Comparison of ENCODE assay signal across 19 cellular contexts in the genomic region with DNA sequence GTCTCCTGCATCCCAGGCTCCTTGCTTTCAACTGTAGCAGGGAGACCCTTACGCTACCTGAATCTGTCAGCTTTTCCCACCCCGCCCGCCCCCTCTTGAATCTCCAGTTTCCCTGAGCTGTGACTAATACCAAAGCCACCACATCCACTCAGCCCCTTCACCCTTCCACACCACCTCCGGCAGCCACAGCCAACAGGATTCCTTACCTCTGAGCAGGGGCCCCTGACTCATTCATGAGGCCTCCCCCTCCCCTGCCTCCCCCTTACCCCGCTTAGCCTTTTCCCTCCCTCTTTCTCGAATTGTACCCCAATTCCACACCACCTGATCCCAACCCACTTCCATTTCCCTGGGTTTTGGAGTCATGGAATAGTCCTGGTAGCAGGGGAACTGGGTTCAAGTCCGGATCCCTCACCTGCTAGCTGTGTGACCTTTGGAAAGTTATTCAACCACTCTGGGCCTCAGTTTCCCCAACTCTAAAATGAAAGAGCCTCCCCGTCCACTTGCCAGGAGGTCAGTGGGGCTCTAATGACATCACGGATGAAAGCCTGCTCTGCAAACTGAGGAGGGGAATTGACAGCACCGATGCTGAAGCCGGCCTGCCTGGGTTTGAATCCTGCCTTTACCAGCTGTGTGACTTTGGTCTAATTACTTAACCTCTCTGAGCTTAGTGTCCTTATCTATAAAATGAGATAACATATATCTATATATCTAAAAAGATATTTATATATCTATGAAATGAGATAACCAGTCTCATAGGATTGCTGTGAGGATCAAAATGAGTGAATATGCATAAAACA. TPM values are rescaled to one million over a fixed set of nuclear protein-coding genes. Genes with fewer than 3 reads are reported as not detected.
DNase-seq lines count a peak whose midpoint lies in the region; FAIRE-seq and TF ChIP-seq lines count a peak whose summit lies in the region.
"Had no signal": no experiment of that assay in that cellular context is flagged by ENCODE, and none has a peak within 500 bp of the region (broad histone marks: within the 10 kb centered on the region; RNA-seq: fewer than 3 reads in every experiment).

No MANE protein-coding gene starts in this region.

- H3K27ac Mint-ChIP-seq in mesothelial cell of epicardium, result no peak overlapping the region
- H3K27ac Mint-ChIP-seq: CD4-positive, CD25-positive, alpha-beta regulatory T cell had no signal

- H3K27me3 ChIP-seq in MG63 (no peaks in the 10 kb centered on the region; the same call in 1 of the 2 replicates), mammary epithelial cell (ENCODE audit: insufficient read depth, low read length) (peaks cover 6% of the 10 kb centered on the region), neuronal stem cell (ENCODE audit: control insufficient read depth in 3 of 3, insufficient read depth in 3 of 3, low read depth in 1 of 3, low read length in 3 of 3) (peaks cover 0 to 3% (median 0%) of the 10 kb centered on the region in 3 experiments), transverse colon (peaks cover 66% of the 10 kb centered on the region)

- DNase-seq in Daoy (ENCODE audit: low read depth) (peak; percentile 89), MG63 (peak; percentile 71), mammary epithelial cell (peak; percentile 60), neuronal stem cell (ENCODE audit: low spot score) (no peak), OCI-LY7 (ENCODE audit: low spot score) (no peak), mesothelial cell of epicardium (ENCODE audit: low spot score in 2 of 2, unreplicated experiment in 2 of 2) (no peak), GM12892 (ENCODE audit: insufficient read length) (no peak), transverse colon (no peak)
- DNase-seq: activated naive CD4-positive, alpha-beta T cell treated with Interleukin-2 at 50 U/mL for 16 hours; CD4-positive, CD25-positive, alpha-beta regulatory T cell; GF-D8; heart right ventricle; left colon; NK-92 treated with Interleukin-12 subunit alpha and Interleukin-12 subunit beta, amount 100 ng/mL, for 24 hours; stimulated activated CD4-positive, alpha-beta T cell treated with anti-CD3 and anti-CD28 coated beads, Interleukin-4, amount 100 ng/mL, for 24 hours; upper lobe of left lung had no signal

- TF ChIP-seq CTCF in mammary epithelial cell (conservative IDR thresholded peaks at IDR 0.05 in 1 of 2, IDR thresholded peaks at IDR 0.05 in 1 of 2; ENCODE audit: extremely low read depth in 1 of 2, insufficient read depth in 1 of 2, low read depth in 1 of 2, low read length in 2 of 2) (no peak), OCI-LY7 (conservative IDR thresholded peaks at IDR 0.05; ENCODE audit: low read length) (no peak), mesothelial cell of epicardium (IDR thresholded peaks at IDR 0.05; ENCODE audit: unreplicated experiment) (no peak), transverse colon (IDR thresholded peaks at IDR 0.05) (no peak)

- no peak overlapping the region for H3K14ac ChIP-seq in neuronal stem cell (ENCODE audit: low read length)

- H4K91ac ChIP-seq in neuronal stem cell (ENCODE audit: low read depth, low read length, poor library complexity), result no peak overlapping the region

- H3K36me3 ChIP-seq in MG63 (no peaks in the 10 kb centered on the region), mammary epithelial cell (ENCODE audit: insufficient read depth, low read length) (no peaks in the 10 kb centered on the region), neuronal stem cell (replicated peaks in 1 of 2; ENCODE audit: control insufficient read depth in 2 of 2, insufficient read depth in 2 of 2, low read length in 2 of 2) (no peaks in the 10 kb centered on the region), OCI-LY7 (ENCODE audit: insufficient read depth, low read length) (no peaks in the 10 kb centered on the region), transverse colon (no peaks in the 10 kb centered on the region)
- H3K36me3 ChIP-seq: heart right ventricle, upper lobe of left lung had no signal

- peaks cover 6% of the 10 kb centered on the region for H3K4me1 Mint-ChIP-seq in mesothelial cell of epicardium

- H3K36me3 Mint-ChIP-seq in mesothelial cell of epicardium, result no peaks in the 10 kb centered on the region

- no peaks in the 10 kb centered on the region for H3K9me3 ChIP-seq in MG63
- H3K9me3 ChIP-seq in mammary epithelial cell (replicated peaks; ENCODE audit: insufficient read depth, low read length), result no peaks in the 10 kb centered on the region
- no peaks in the 10 kb centered on the region for H3K9me3 ChIP-seq in neuronal stem cell (replicated peaks in 1 of 2; ENCODE audit: control insufficient read depth in 2 of 2, insufficient read depth in 1 of 2, low read depth in 1 of 2, low read length in 2 of 2)
- no peaks in the 10 kb centered on the region for H3K9me3 ChIP-seq in OCI-LY7 (ENCODE audit: low read length)
- no peaks in the 10 kb centered on the region for H3K9me3 ChIP-seq in transverse colon
- H3K9me3 ChIP-seq: heart right ventricle, upper lobe of left lung had no signal

- peaks cover 67% of the 10 kb centered on the region for H3K27me3 Mint-ChIP-seq in mesothelial cell of epicardium (ENCODE audit: low read depth)

- no peak overlapping the region for H3K9ac ChIP-seq in mammary epithelial cell (ENCODE audit: insufficient read depth, low read length)
- no peak overlapping the region for H3K9ac ChIP-seq in neuronal stem cell (ENCODE audit: low read depth, low read length, poor library complexity)

- intact Hi-C loops in mammary epithelial cell (cut with micrococcal nuclease), result no loop called here
- intact Hi-C loops in OCI-LY7 (cut with micrococcal nuclease; ENCODE audit: unreplicated experiment), result no loop called here
- intact Hi-C loops in transverse colon (cut with DNase I; ENCODE audit: low total_unique reads), result no loop called here

- H3K23ac ChIP-seq in neuronal stem cell (ENCODE audit: low read depth, low read length, poor library complexity), result no peak overlapping the region

- POLR2A ChIA-PET in OCI-LY7 (lab: Charles Lee), result interaction anchor here (0.7 kb wide), 1 partner anchor 49 kb away, joined by 11 read pairs; no protein-coding TSS in a partner anchor

- H2AFZ ChIP-seq in mammary epithelial cell (ENCODE audit: low read depth, low read length) (no peak overlapping the region), neuronal stem cell (ENCODE audit: low read length) (no peak overlapping the region), OCI-LY7 (ENCODE audit: low read length) (no peak overlapping the region)

- peak overlapping the region; percentile 9 for H2AK5ac ChIP-seq in neuronal stem cell (ENCODE audit: low read depth, low read length)

- H4K8ac ChIP-seq in neuronal stem cell (ENCODE audit: low read depth, low read length), result no peak overlapping the region

- H3K4me1 ChIP-seq in mammary epithelial cell (ENCODE audit: insufficient read depth, low read length) (no peaks in the 10 kb centered on the region), neuronal stem cell (ENCODE audit: control insufficient read depth in 2 of 2, insufficient read depth in 1 of 2, low read depth in 1 of 2, low read length in 2 of 2) (peaks cover 13 to 20% of the 10 kb centered on the region in 2 donors), OCI-LY7 (ENCODE audit: insufficient read depth, low read length, poor library complexity, severe bottlenecking) (no peaks in the 10 kb centered on the region), transverse colon (peaks cover 0 to 4% (median 0%) of the 10 kb centered on the region in 4 donors)

- TF ChIP-seq POLR2A in GM12892 (IDR thresholded peaks at IDR 0.05; ENCODE audit: low read depth, low read length), result no peak
- TF ChIP-seq POLR2A in transverse colon (IDR thresholded peaks at IDR 0.05), result no peak

- H3K79me2 ChIP-seq in mammary epithelial cell (ENCODE audit: insufficient read depth, low read length), result no peaks in the 10 kb centered on the region
- H3K79me2 ChIP-seq in OCI-LY7 (ENCODE audit: insufficient read depth, low read depth, low read length), result no peaks in the 10 kb centered on the region

- no peak overlapping the region for H3K4me3 Mint-ChIP-seq in mesothelial cell of epicardium

- WGBS in mammary epithelial cell (ENCODE audit: low coverage, missing lambda C conversion rate), result 86% methylated on average over 7 of the region's 11 CpGs
- no CpG with 5 or more reads among the region's 11 CpGs for WGBS in neuronal stem cell (ENCODE audit: extremely low coverage in 2 of 2, insufficient read length in 2 of 2, insufficient replicate concordance in 1 of 2), 2 donors
- WGBS in transverse colon (ENCODE audit: low coverage in 1 of 2), 2 donors, result 58 to 74% methylated on average over 6 to 11 of the region's 11 CpGs

- H3K79me1 ChIP-seq in neuronal stem cell (ENCODE audit: low read depth, low read length), result peaks cover 5% of the 10 kb centered on the region

- no peak for TF ChIP-seq EP300 in transverse colon (IDR thresholded peaks at IDR 0.05; ENCODE audit: low read depth)

- dilution Hi-C loops in mammary epithelial cell (cut with HindIII; ENCODE audit: low sequenced_read_pairs), result no loop called here

- H3K27ac ChIP-seq in mammary epithelial cell (ENCODE audit: insufficient read depth, low read depth, low read length), result no peak overlapping the region
- H3K27ac ChIP-seq in neuronal stem cell (replicated peaks; ENCODE audit: low read length), result no peak overlapping the region
- H3K27ac ChIP-seq in OCI-LY7 (ENCODE audit: low read depth, low read length, poor library complexity, severe bottlenecking), result no peak overlapping the region
- no peak overlapping the region for H3K27ac ChIP-seq in transverse colon
- H3K27ac ChIP-seq: heart right ventricle, SK-N-MC, upper lobe of left lung, VCaP had no signal

- H4K20me1 ChIP-seq in mammary epithelial cell (ENCODE audit: insufficient read depth, low read length) (no peaks in the 10 kb centered on the region), OCI-LY7 (ENCODE audit: insufficient read depth, low read length) (no peaks in the 10 kb centered on the region)

- H3K18ac ChIP-seq in neuronal stem cell (ENCODE audit: low read length), result no peak overlapping the region

- H3K4me3 ChIP-seq in MG63 (no peak overlapping the region), mammary epithelial cell (replicated peaks in 1 of 3; ENCODE audit: insufficient read depth in 1 of 3, low read depth in 2 of 3, low read length in 3 of 3) (no peak overlapping the region), neuronal stem cell (ENCODE audit: low read length in 2 of 2) (no peak overlapping the region), OCI-LY7 (ENCODE audit: low read depth, low read length, poor library complexity, severe bottlenecking) (no peak overlapping the region), transverse colon (no peak overlapping the region)
- H3K4me3 ChIP-seq: heart right ventricle, SK-N-MC, upper lobe of left lung had no signal

- in situ Hi-C loops in mammary epithelial cell (cut with MboI; ENCODE audit: low sequenced_read_pairs in 2 of 2) (no loop called here), transverse colon (cut with MboI; ENCODE audit: low pct_ligation_motif_present in 1 of 4, low pct_unique_long_range_greater_than_20kb in 1 of 4, low sequenced_read_pairs in 3 of 4) (no loop called here)

- H2BK120ac ChIP-seq in neuronal stem cell (ENCODE audit: low read depth, low read length), result no peak overlapping the region

- FAIRE-seq in GM12892 (lab: Jason Lieb, UNC), result no peak
- FAIRE-seq: H1 had no signal

- no peak overlapping the region for H2BK12ac ChIP-seq in neuronal stem cell (ENCODE audit: low read length)

- no peak overlapping the region for H2BK15ac ChIP-seq in neuronal stem cell (ENCODE audit: low read length)

- BruUV-seq in mammary epithelial cell (replicated peaks; lab: Mats Ljungman, UMichigan) (no TSS peak), OCI-LY7 (replicated peaks; lab: Mats Ljungman, UMichigan) (no TSS peak)

- no peaks in the 10 kb centered on the region for H3K9me3 Mint-ChIP-seq in mesothelial cell of epicardium
- H3K9me3 Mint-ChIP-seq: CD4-positive, CD25-positive, alpha-beta regulatory T cell had no signal

- no peak overlapping the region for H3K4ac ChIP-seq in neuronal stem cell (ENCODE audit: low read length)

- no peak overlapping the region for H2BK5ac ChIP-seq in neuronal stem cell (ENCODE audit: low read length)

- H3K9me2 ChIP-seq in OCI-LY7 (ENCODE audit: insufficient read depth, low read length), result no peaks in the 10 kb centered on the region

- CTCF ChIA-PET in mammary epithelial cell (lab: Charles Lee; ENCODE audit: low non-redundant PET), result no interaction called here
- CTCF ChIA-PET in OCI-LY7 (lab: Charles Lee; ENCODE audit: unreplicated experiment), result no interaction called here

- H3K4me2 ChIP-seq in mammary epithelial cell (ENCODE audit: insufficient read depth, low read depth, low read length) (no peak overlapping the region), neuronal stem cell (ENCODE audit: insufficient read depth, low read length, poor library complexity, severe bottlenecking) (no peak overlapping the region), OCI-LY7 (ENCODE audit: low read length) (no peak overlapping the region)

RNA-seq across cellular contexts. Expression of a gene that starts 2.1 kb away (rescaled TPM):
- under 0.01 TPM in 1 of 2 replicates, not detected in the other for total RNA-seq in Daoy (2014; rRNA removed; shearing (Covaris generic))
- not detected in 2 replicates for total RNA-seq in MG63 (2014; rRNA removed; shearing (Covaris generic); ENCODE audit: low replicate concordance)
- total RNA-seq in mammary epithelial cell (1 to 10 TPM in 1 of 2 donors, under 1 TPM in 1; 0.33 to 1.1 TPM), OCI-LY7 (2022) (2.1 and 2.4 TPM in 2 replicates), mesothelial cell of epicardium (4.9 to 5.9 TPM (median 5.2 TPM) in 3 replicates), transverse colon (1 to 10 TPM in 1 of 4 donors, under 1 TPM in 1, not detected in 2; 0.41 to 1.3 TPM)
- polyA plus RNA-seq in mammary epithelial cell, result 0.80 TPM
- 0.16 TPM for polyA minus RNA-seq in mammary epithelial cell
- polyA plus RNA-seq in neuronal stem cell (2013, experiment 1 of 2), result 11.9 TPM
- 10.7 TPM for polyA plus RNA-seq in neuronal stem cell (2013, experiment 2 of 2)
- total RNA-seq in OCI-LY7 (2014; rRNA removed; shearing (Covaris generic)), result 0.47 TPM in 1 of 2 replicates, not detected in the other
- polyA plus RNA-seq in GM12892 (2012; ENCODE audit: missing spikeins), result 2.3 TPM
- polyA plus RNA-seq: CD4-positive, CD25-positive, alpha-beta regulatory T cell had no signal

RNA-seq across cellular contexts. Expression of a gene that starts 23.3 kb away (rescaled TPM):
- total RNA-seq in Daoy (2014; rRNA removed; shearing (Covaris generic)), result 1.8 and 3.8 TPM in 2 replicates
- total RNA-seq in MG63 (2014; rRNA removed; shearing (Covaris generic); ENCODE audit: low replicate concordance), result 2.1 and 5.0 TPM in 2 replicates
- total RNA-seq in mammary epithelial cell (1 to 10 TPM; 3.8 to 3.9 TPM), OCI-LY7 (2022) (2.4 and 2.6 TPM in 2 replicates), mesothelial cell of epicardium (3.5 to 4.0 TPM (median 3.6 TPM) in 3 replicates), transverse colon (10 to 100 TPM in 3 of 4 donors, 1 to 10 TPM in 1; 7.0 to 31.8 (median 29.6) TPM)
- polyA plus RNA-seq in mammary epithelial cell, result 3.3 TPM
- polyA minus RNA-seq in mammary epithelial cell, result 1.1 TPM
- polyA plus RNA-seq in neuronal stem cell (2013, experiment 1 of 2), result 0.73 TPM
- polyA plus RNA-seq in neuronal stem cell (2013, experiment 2 of 2), result 0.64 TPM
- 1.9 and 3.3 TPM in 2 replicates for total RNA-seq in OCI-LY7 (2014; rRNA removed; shearing (Covaris generic))
- polyA plus RNA-seq in GM12892 (2012; ENCODE audit: missing spikeins), result 0.74 TPM
- total RNA-seq: CD4-positive, CD25-positive, alpha-beta regulatory T cell had no signal

RNA-seq across cellular contexts. Expression of a gene that starts 25.0 kb away (rescaled TPM):
- 13.7 and 16.1 TPM in 2 replicates for total RNA-seq in Daoy (2014; rRNA removed; shearing (Covaris generic))
- 31.6 and 47.1 TPM in 2 replicates for total RNA-seq in MG63 (2014; rRNA removed; shearing (Covaris generic); ENCODE audit: low replicate concordance)
- total RNA-seq in mammary epithelial cell, result 10 to 100 TPM; 13.3 to 64.3 TPM
- polyA plus RNA-seq in mammary epithelial cell, result 46.1 TPM
- polyA minus RNA-seq in mammary epithelial cell, result 73.1 TPM
- polyA plus RNA-seq in neuronal stem cell (2013, experiment 1 of 2), result 28.2 TPM
- polyA plus RNA-seq in neuronal stem cell (2013, experiment 2 of 2), result 26.9 TPM
- 14.6 and 16.6 TPM in 2 replicates for total RNA-seq in OCI-LY7 (2014; rRNA removed; shearing (Covaris generic))
- 40.5 and 41.6 TPM in 2 replicates for total RNA-seq in OCI-LY7 (2022)
- total RNA-seq in mesothelial cell of epicardium, result 39.2 to 42.8 TPM (median 40.2 TPM) in 3 replicates
- 31.2 TPM for polyA plus RNA-seq in GM12892 (2012; ENCODE audit: missing spikeins)
- 100 to 1,000 TPM in 2 of 4 donors, 10 to 100 TPM in 2; 50.8 to 163 (median 79.7) TPM for total RNA-seq in transverse colon

RNA-seq across cellular contexts. Expression of a gene that starts 50.8 kb away (rescaled TPM):
- total RNA-seq in Daoy (2014; rRNA removed; shearing (Covaris generic)), result 1.0 and 1.1 TPM in 2 replicates
- total RNA-seq in MG63 (2014; rRNA removed; shearing (Covaris generic); ENCODE audit: low replicate concordance), result 0.17 and 0.76 TPM in 2 replicates
- 10 to 100 TPM in 1 of 2 donors, 1 to 10 TPM in 1; 8.5 to 14.8 TPM for total RNA-seq in mammary epithelial cell
- polyA plus RNA-seq in mammary epithelial cell, result 2.6 TPM
- 10.4 TPM for polyA minus RNA-seq in mammary epithelial cell
- 16.0 TPM for polyA plus RNA-seq in neuronal stem cell (2013, experiment 1 of 2)
- 15.3 TPM for polyA plus RNA-seq in neuronal stem cell (2013, experiment 2 of 2)
- 8.6 and 9.0 TPM in 2 replicates for total RNA-seq in OCI-LY7 (2014; rRNA removed; shearing (Covaris generic))
- total RNA-seq in OCI-LY7 (2022), result 35.7 and 36.0 TPM in 2 replicates
- 30.8 to 39.1 TPM (median 36.4 TPM) in 3 replicates for total RNA-seq in mesothelial cell of epicardium
- 4.7 TPM for polyA plus RNA-seq in GM12892 (2012; ENCODE audit: missing spikeins)
- 10 to 100 TPM in 3 of 4 donors, 1 to 10 TPM in 1; 5.3 to 37.0 (median 10.8) TPM for total RNA-seq in transverse colon

RNA-seq across cellular contexts. Expression of a gene that starts 59.5 kb away (rescaled TPM):
- total RNA-seq in Daoy (2014; rRNA removed; shearing (Covaris generic)), result 1.1 and 1.5 TPM in 2 replicates
- 4.1 and 4.2 TPM in 2 replicates for total RNA-seq in MG63 (2014; rRNA removed; shearing (Covaris generic); ENCODE audit: low replicate concordance)
- total RNA-seq in mammary epithelial cell, result 10 to 100 TPM; 31.7 to 37.2 TPM
- 31.2 TPM for polyA plus RNA-seq in mammary epithelial cell
- polyA minus RNA-seq in mammary epithelial cell, result 29.5 TPM
- polyA plus RNA-seq in neuronal stem cell (2013, experiment 1 of 2), result 16.7 TPM
- polyA plus RNA-seq in neuronal stem cell (2013, experiment 2 of 2), result 16.5 TPM
- total RNA-seq in OCI-LY7 (2014; rRNA removed; shearing (Covaris generic)), result 5.7 and 7.8 TPM in 2 replicates
- 16.3 and 18.3 TPM in 2 replicates for total RNA-seq in OCI-LY7 (2022)
- total RNA-seq in mesothelial cell of epicardium, result 25.8 to 28.2 TPM (median 26.2 TPM) in 3 replicates
- polyA plus RNA-seq in GM12892 (2012; ENCODE audit: missing spikeins), result 13.5 TPM
- 10 to 100 TPM; 24.8 to 45.6 (median 31.3) TPM for total RNA-seq in transverse colon

Comparison
In these comparisons a context has a peak if more than half of its experiments do, and no peak if none do; other contexts are left out.
1. DNase-seq: peak in Daoy (single experiment), MG63 (single experiment) and mammary epithelial cell (single experiment); none in neuronal stem cell (single experiment), OCI-LY7 (single experiment), mesothelial cell of epicardium (0 of 2), GM12892 (single experiment) and transverse colon (single experiment).